ENCODE assay signal across 1 cellular context in the genomic region with DNA sequence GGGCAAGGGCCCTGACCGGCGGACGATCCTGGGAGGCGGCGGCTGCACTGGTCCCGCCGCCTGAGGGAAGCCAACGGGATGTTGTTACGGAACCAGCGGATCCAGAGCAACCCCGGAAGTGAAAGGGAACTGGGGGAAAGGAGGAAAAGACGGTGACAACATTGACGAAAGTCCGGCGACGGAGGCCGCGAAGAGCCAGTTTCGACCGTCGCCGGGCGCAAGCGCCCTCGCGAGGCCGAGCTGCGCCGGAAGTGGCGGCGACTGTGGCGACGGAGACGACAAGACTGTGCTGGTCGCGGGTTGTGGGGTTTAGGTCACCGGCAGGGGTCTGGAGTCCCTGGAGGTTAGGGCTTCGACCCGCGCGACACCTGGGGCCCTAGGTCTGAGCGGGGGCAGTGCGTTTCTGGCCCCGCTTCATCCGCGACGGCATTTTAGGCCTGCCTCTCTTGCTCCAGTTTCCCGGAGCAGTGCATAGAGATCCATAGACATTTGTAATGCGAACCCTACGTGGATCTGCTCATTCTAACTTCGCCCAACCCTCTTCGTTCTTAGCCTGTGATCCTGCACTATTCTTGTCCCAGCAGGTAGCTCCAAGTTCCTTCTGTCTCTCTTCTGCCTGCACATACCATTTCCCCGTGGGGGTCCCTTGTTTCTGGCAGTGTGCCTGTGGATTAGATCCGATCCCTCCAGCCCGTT.
A peak's percentile ranks its signal among the peaks of the same experiment; 100 is the strongest.
TF ChIP-seq lines count a peak whose summit lies in the region.

Gene BOD1L1 (minus strand): TSS at position 120 of the 696 bp plus-strand sequence. CDS start 138 bp downstream, outside the sequence.

TF ChIP-seq in HEK293, 187 proteins besides CTCF, POLR2A, EP300 and RAD21 (continued from another document and continues in another):
- peak; percentile 37; the same call in 1 of the 2 replicates for TF ChIP-seq PRDM4 (tag by site-specific recombination; IDR thresholded peaks at IDR 0.05)
- TF ChIP-seq ATF2 (tag by site-specific recombination; IDR thresholded peaks at IDR 0.05; ENCODE audit: low read depth), result peak; percentile 78
- no peak for TF ChIP-seq SCRT2 (tag by site-specific recombination; IDR thresholded peaks at IDR 0.05)
- peak; percentile 77 for TF ChIP-seq ZNF366 (tag by site-specific recombination; conservative IDR thresholded peaks at IDR 0.05)
- TF ChIP-seq ZNF138 (tag by site-specific recombination; IDR thresholded peaks at IDR 0.05; ENCODE audit: borderline replicate concordance), result no peak
- peak; percentile 99 for TF ChIP-seq ZNF518A (tag by site-specific recombination; conservative IDR thresholded peaks at IDR 0.05; ENCODE audit: low read depth)
- TF ChIP-seq OVOL3 (tag by site-specific recombination; IDR thresholded peaks at IDR 0.05), result 0 out of 2 replicates have a peak, but pooled peaks have one; percentile 31
- TF ChIP-seq ZNF426 (tag by site-specific recombination; IDR thresholded peaks at IDR 0.05), result no peak
- TF ChIP-seq ZNF248 (tag by site-specific recombination; IDR thresholded peaks at IDR 0.05), result no peak
- TF ChIP-seq ZNF404 (tag by site-specific recombination; IDR thresholded peaks at IDR 0.05), result no peak
- TF ChIP-seq PRDM1 (tag by site-specific recombination; IDR thresholded peaks at IDR 0.05), result peak; percentile 98
- peak; percentile 77 for TF ChIP-seq ZBTB48 (tag by site-specific recombination; IDR thresholded peaks at IDR 0.05)
- TF ChIP-seq, protein P1, sequence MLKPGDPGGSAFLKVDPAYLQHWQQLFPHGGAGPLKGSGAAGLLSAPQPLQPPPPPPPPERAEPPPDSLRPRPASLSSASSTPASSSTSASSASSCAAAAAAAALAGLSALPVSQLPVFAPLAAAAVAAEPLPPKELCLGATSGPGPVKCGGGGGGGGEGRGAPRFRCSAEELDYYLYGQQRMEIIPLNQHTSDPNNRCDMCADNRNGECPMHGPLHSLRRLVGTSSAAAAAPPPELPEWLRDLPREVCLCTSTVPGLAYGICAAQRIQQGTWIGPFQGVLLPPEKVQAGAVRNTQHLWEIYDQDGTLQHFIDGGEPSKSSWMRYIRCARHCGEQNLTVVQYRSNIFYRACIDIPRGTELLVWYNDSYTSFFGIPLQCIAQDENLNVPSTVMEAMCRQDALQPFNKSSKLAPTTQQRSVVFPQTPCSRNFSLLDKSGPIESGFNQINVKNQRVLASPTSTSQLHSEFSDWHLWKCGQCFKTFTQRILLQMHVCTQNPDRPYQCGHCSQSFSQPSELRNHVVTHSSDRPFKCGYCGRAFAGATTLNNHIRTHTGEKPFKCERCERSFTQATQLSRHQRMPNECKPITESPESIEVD (tag by site-specific recombination; IDR thresholded peaks at IDR 0.05), result no peak
- TF ChIP-seq, protein P2, sequence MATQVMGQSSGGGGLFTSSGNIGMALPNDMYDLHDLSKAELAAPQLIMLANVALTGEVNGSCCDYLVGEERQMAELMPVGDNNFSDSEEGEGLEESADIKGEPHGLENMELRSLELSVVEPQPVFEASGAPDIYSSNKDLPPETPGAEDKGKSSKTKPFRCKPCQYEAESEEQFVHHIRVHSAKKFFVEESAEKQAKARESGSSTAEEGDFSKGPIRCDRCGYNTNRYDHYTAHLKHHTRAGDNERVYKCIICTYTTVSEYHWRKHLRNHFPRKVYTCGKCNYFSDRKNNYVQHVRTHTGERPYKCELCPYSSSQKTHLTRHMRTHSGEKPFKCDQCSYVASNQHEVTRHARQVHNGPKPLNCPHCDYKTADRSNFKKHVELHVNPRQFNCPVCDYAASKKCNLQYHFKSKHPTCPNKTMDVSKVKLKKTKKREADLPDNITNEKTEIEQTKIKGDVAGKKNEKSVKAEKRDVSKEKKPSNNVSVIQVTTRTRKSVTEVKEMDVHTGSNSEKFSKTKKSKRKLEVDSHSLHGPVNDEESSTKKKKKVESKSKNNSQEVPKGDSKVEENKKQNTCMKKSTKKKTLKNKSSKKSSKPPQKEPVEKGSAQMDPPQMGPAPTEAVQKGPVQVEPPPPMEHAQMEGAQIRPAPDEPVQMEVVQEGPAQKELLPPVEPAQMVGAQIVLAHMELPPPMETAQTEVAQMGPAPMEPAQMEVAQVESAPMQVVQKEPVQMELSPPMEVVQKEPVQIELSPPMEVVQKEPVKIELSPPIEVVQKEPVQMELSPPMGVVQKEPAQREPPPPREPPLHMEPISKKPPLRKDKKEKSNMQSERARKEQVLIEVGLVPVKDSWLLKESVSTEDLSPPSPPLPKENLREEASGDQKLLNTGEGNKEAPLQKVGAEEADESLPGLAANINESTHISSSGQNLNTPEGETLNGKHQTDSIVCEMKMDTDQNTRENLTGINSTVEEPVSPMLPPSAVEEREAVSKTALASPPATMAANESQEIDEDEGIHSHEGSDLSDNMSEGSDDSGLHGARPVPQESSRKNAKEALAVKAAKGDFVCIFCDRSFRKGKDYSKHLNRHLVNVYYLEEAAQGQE (tag by site-specific recombination; IDR thresholded peaks at IDR 0.05), result 0 out of 2 replicates have a peak, but pooled peaks have one; percentile 17
- peak; percentile 96 for TF ChIP-seq ZNF600 (tag by site-specific recombination; IDR thresholded peaks at IDR 0.05)
- TF ChIP-seq, protein P3, sequence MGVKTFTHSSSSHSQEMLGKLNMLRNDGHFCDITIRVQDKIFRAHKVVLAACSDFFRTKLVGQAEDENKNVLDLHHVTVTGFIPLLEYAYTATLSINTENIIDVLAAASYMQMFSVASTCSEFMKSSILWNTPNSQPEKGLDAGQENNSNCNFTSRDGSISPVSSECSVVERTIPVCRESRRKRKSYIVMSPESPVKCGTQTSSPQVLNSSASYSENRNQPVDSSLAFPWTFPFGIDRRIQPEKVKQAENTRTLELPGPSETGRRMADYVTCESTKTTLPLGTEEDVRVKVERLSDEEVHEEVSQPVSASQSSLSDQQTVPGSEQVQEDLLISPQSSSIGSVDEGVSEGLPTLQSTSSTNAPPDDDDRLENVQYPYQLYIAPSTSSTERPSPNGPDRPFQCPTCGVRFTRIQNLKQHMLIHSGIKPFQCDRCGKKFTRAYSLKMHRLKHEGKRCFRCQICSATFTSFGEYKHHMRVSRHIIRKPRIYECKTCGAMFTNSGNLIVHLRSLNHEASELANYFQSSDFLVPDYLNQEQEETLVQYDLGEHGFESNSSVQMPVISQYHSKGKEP (tag by site-specific recombination; IDR thresholded peaks at IDR 0.05), result no peak
- no peak for TF ChIP-seq ZNF140 (tag by site-specific recombination; IDR thresholded peaks at IDR 0.05)
- TF ChIP-seq KLF8 (tag by site-specific recombination; IDR thresholded peaks at IDR 0.05), result peak; percentile 42; the same call in 1 of the 2 replicates
- no peak for TF ChIP-seq ZNF513 (tag by site-specific recombination; IDR thresholded peaks at IDR 0.05)
- peak; percentile 81 for TF ChIP-seq ZNF2 (tag by site-specific recombination; IDR thresholded peaks at IDR 0.05)
- TF ChIP-seq, protein P4, sequence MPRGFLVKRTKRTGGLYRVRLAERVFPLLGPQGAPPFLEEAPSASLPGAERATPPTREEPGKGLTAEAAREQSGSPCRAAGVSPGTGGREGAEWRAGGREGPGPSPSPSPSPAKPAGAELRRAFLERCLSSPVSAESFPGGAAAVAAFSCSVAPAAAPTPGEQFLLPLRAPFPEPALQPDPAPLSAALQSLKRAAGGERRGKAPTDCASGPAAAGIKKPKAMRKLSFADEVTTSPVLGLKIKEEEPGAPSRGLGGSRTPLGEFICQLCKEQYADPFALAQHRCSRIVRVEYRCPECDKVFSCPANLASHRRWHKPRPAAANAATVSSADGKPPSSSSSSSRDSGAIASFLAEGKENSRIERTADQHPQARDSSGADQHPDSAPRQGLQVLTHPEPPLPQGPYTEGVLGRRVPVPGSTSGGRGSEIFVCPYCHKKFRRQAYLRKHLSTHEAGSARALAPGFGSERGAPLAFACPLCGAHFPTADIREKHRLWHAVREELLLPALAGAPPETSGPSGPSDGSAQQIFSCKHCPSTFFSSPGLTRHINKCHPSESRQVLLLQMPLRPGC (tag by site-specific recombination; IDR thresholded peaks at IDR 0.05), result peak; percentile 45; the same call in 1 of the 2 replicates
- TF ChIP-seq ZNF121 (tag by site-specific recombination; IDR thresholded peaks at IDR 0.05), result peak; percentile 99
- peak; percentile 82 for TF ChIP-seq ZEB2 (tag by site-specific recombination; IDR thresholded peaks at IDR 0.05)
- no peak for TF ChIP-seq ZNF274 (IDR thresholded peaks at IDR 0.05; ENCODE audit: low read length)
- no peak for TF ChIP-seq ZNF274 (tag by site-specific recombination; IDR thresholded peaks at IDR 0.05; ENCODE audit: borderline replicate concordance)
- TF ChIP-seq, protein P5, sequence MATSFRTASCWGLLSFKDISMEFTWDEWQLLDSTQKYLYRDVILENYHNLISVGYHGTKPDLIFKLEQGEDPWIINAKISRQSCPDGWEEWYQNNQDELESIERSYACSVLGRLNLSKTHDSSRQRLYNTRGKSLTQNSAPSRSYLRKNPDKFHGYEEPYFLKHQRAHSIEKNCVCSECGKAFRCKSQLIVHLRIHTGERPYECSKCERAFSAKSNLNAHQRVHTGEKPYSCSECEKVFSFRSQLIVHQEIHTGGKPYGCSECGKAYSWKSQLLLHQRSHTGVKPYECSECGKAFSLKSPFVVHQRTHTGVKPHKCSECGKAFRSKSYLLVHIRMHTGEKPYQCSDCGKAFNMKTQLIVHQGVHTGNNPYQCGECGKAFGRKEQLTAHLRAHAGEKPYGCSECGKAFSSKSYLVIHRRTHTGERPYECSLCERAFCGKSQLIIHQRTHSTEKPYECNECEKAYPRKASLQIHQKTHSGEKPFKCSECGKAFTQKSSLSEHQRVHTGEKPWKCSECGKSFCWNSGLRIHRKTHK (tag by site-specific recombination; IDR thresholded peaks at IDR 0.05), result no peak
- no peak for TF ChIP-seq EGR2 (tag by site-specific recombination; IDR thresholded peaks at IDR 0.05; ENCODE audit: low read depth)
- TF ChIP-seq ZXDB (tag by site-specific recombination; IDR thresholded peaks at IDR 0.05), result peak; percentile 90
